In genomic region chr9:98709968-98710965, GRCh38 we compare ENCODE assay signal across 10 cellular contexts. TPM values are rescaled to one million over a fixed set of nuclear protein-coding genes. Genes with fewer than 3 reads are reported as not detected.
DNase-seq lines count a peak whose midpoint lies in the region; ATAC-seq, FAIRE-seq and TF ChIP-seq lines count a peak whose summit lies in the region.
"Had no signal": no experiment of that assay in that cellular context is flagged by ENCODE, and none has a peak within 500 bp of the region (broad histone marks: within the 10 kb centered on the region; RNA-seq: fewer than 3 reads in every experiment).

No MANE protein-coding gene starts in this region.

- H3K9me2 ChIP-seq in SK-N-SH, result no peaks in the 10 kb centered on the region

- peak overlapping the region; percentile 43 for H3K4me3 Mint-ChIP-seq in activated naive CD4-positive, alpha-beta T cell treated with anti-CD3 and anti-CD28 coated beads, Interleukin-2, amount 50 U/mL, for 24 hours

- no peaks in the 10 kb centered on the region for H3K36me3 Mint-ChIP-seq in activated naive CD4-positive, alpha-beta T cell treated with anti-CD3 and anti-CD28 coated beads, Interleukin-2, amount 50 U/mL, for 24 hours

- peaks cover 31% of the 10 kb centered on the region for H3K27me3 Mint-ChIP-seq in activated naive CD4-positive, alpha-beta T cell treated with anti-CD3 and anti-CD28 coated beads, Interleukin-2, amount 50 U/mL, for 24 hours

- H3F3A ChIP-seq in SK-N-SH (replicated peaks; ENCODE audit: insufficient read depth), result no peaks in the 10 kb centered on the region

- no peaks in the 10 kb centered on the region for H3K9me3 ChIP-seq in SK-N-SH
- no peaks in the 10 kb centered on the region for H3K9me3 ChIP-seq in small intestine (ENCODE audit: control insufficient read depth, low read depth)
- H3K9me3 ChIP-seq in aorta (ENCODE audit: control insufficient read depth, low read length), result peaks cover 2% of the 10 kb centered on the region

- H3K36me3 ChIP-seq in SK-N-SH (replicated peaks in 1 of 2; ENCODE audit: control insufficient read depth in 1 of 2, insufficient read depth in 2 of 2, low read length in 1 of 2) (no peaks in the 10 kb centered on the region), small intestine (ENCODE audit: control insufficient read depth in 2 of 2, insufficient read depth in 2 of 2, low read length in 2 of 2) (no peaks in the 10 kb centered on the region), aorta (ENCODE audit: control insufficient read depth in 1 of 2, insufficient read depth in 2 of 2, low read length in 1 of 2) (no peaks in the 10 kb centered on the region)
- H3K36me3 ChIP-seq: BLaER1 treated with 17β-estradiol and CSF1 and Interleukin-3, amounts not matched to agents 10 nM and 100 nM had no signal

- no peak for ATAC-seq in HG03439 (IDR thresholded peaks at IDR 0.05; ENCODE audit: unreplicated experiment)
- no peak for ATAC-seq in GM21515 (IDR thresholded peaks at IDR 0.05; ENCODE audit: unreplicated experiment)
- ATAC-seq in aorta (ENCODE audit: low FRiP score), result no peak

- no peak for DNase-seq in activated naive CD4-positive, alpha-beta T cell (lab: John Stamatoyannopoulos, UW)
- DNase-seq in SK-N-SH (no peak), fibroblast of the aortic adventitia (ENCODE audit: low read depth) (peak; percentile 78), small intestine (peak; percentile 6), aorta (no peak)

- H3K4me1 ChIP-seq in SK-N-SH (ENCODE audit: control insufficient read depth in 1 of 2, insufficient read depth in 2 of 2, low read depth in 1 of 2, low read length in 1 of 2) (no peaks in the 10 kb centered on the region; a peak in 1 of 4 replicates), small intestine (ENCODE audit: control insufficient read depth in 2 of 2, insufficient read depth in 1 of 2, low read depth in 1 of 2, low read length in 1 of 2) (no peaks in the 10 kb centered on the region), aorta (ENCODE audit: control insufficient read depth in 1 of 2, insufficient read depth in 2 of 2, low read length in 2 of 2) (no peaks in the 10 kb centered on the region)

- no peak for FAIRE-seq in small intestine (lab: Jason Lieb, UNC)

- 30% methylated on average over 12 of the region's 14 CpGs for WGBS in SK-N-SH (ENCODE audit: low lambda C conversion rate)
- WGBS in small intestine, 3 donors, result 63 to 65% (median 63%) methylated on average over 14 of the region's 14 CpGs
- WGBS in aorta, 2 donors, result 59 to 62% methylated on average over 14 of the region's 14 CpGs

- TF ChIP-seq CTCF in SK-N-SH (IDR thresholded peaks at IDR 0.05) (no peak), fibroblast of the aortic adventitia (IDR thresholded peaks at IDR 0.05; ENCODE audit: insufficient read depth, low read length) (no peak)

- H3K4me3 ChIP-seq in SK-N-SH (ENCODE audit: low read depth in 2 of 2, low read length in 1 of 2) (no peak overlapping the region), fibroblast of the aortic adventitia (ENCODE audit: low read depth, low read length) (no peak overlapping the region), small intestine (ENCODE audit: low read depth in 1 of 2, low read length in 2 of 2) (no peak overlapping the region), aorta (ENCODE audit: low read length in 2 of 2) (no peak overlapping the region)

- TF ChIP-seq EP300 in SK-N-SH (IDR thresholded peaks at IDR 0.05; ENCODE audit: borderline replicate concordance in 1 of 2, low read depth in 1 of 2, low read length in 1 of 2), result no peak

- H3K27me3 ChIP-seq in SK-N-SH (ENCODE audit: insufficient read depth), result peaks cover 45% of the 10 kb centered on the region
- peaks cover 20 to 27% of the 10 kb centered on the region in 2 donors for H3K27me3 ChIP-seq in small intestine (ENCODE audit: control insufficient read depth in 2 of 2, insufficient read depth in 2 of 2, low read length in 2 of 2)
- H3K27me3 ChIP-seq in aorta (ENCODE audit: control insufficient read depth in 1 of 2, insufficient read depth in 2 of 2, low read length in 1 of 2), result no peaks in the 10 kb centered on the region

- no peaks in the 10 kb centered on the region for H3K79me2 ChIP-seq in SK-N-SH (ENCODE audit: insufficient read depth)

- no peak for TF ChIP-seq RAD21 in SK-N-SH (IDR thresholded peaks at IDR 0.05; ENCODE audit: low read length)

- POLR2A ChIA-PET in SK-N-SH (lab: Yijun Ruan, JAX), result no interaction called here

- CTCF ChIA-PET in SK-N-SH (lab: Yijun Ruan, JAX), result interaction anchor here (0.6 to 1.4 kb wide), 3 partner anchors 394 to 488 kb away, joined by 3 to 4 read pairs (median 3); no protein-coding TSS in a partner anchor

- no peak overlapping the region for H3K27ac Mint-ChIP-seq in activated naive CD4-positive, alpha-beta T cell treated with anti-CD3 and anti-CD28 coated beads, Interleukin-2, amount 50 U/mL, for 24 hours

- no peak overlapping the region for H3K27ac ChIP-seq in SK-N-SH (ENCODE audit: low read depth in 2 of 2, low read length in 1 of 2)
- H3K27ac ChIP-seq in small intestine (ENCODE audit: low read depth in 1 of 2, low read length in 1 of 2), result no peak overlapping the region
- no peak overlapping the region for H3K27ac ChIP-seq in aorta (ENCODE audit: low read depth in 1 of 2, low read length in 2 of 2)
- H3K27ac ChIP-seq: BLaER1 treated with 17β-estradiol and CSF1 and Interleukin-3, amounts not matched to agents 10 nM and 100 nM; skin epidermis had no signal

- intact Hi-C loops in aorta (cut with DNase I), result no loop called here

- no peaks in the 10 kb centered on the region for H4K20me1 ChIP-seq in SK-N-SH (ENCODE audit: insufficient read depth)

- no peaks in the 10 kb centered on the region for H3K9me3 Mint-ChIP-seq in activated naive CD4-positive, alpha-beta T cell treated with anti-CD3 and anti-CD28 coated beads, Interleukin-2, amount 50 U/mL, for 24 hours

- no peak overlapping the region for H3K4me2 ChIP-seq in SK-N-SH

- no peak overlapping the region for H2AFZ ChIP-seq in SK-N-SH (ENCODE audit: low read depth)

- peaks cover 5% of the 10 kb centered on the region for H3K4me1 Mint-ChIP-seq in activated naive CD4-positive, alpha-beta T cell treated with anti-CD3 and anti-CD28 coated beads, Interleukin-2, amount 50 U/mL, for 24 hours

- no peak overlapping the region for H3K9ac ChIP-seq in SK-N-SH
- H3K9ac ChIP-seq: BLaER1 treated with 17β-estradiol and CSF1 and Interleukin-3, amounts not matched to agents 10 nM and 100 nM had no signal

TF ChIP-seq in SK-N-SH, 30 proteins besides CTCF, POLR2A, EP300 and RAD21 (continues in another document):
- TF ChIP-seq RXRA (IDR thresholded peaks at IDR 0.05; ENCODE audit: borderline replicate concordance, low read depth) (no peak), ZBTB33 (IDR thresholded peaks at IDR 0.05; ENCODE audit: borderline replicate concordance, low read depth) (no peak), TCF12 (IDR thresholded peaks at IDR 0.05) (no peak), USF2 (IDR thresholded peaks at IDR 0.05; ENCODE audit: borderline replicate concordance, low read depth, low read length) (no peak), IRF3 (IDR thresholded peaks at IDR 0.05; ENCODE audit: low read depth, low read length) (no peak)

RNA-seq across cellular contexts. Expression of gene GABBR2, which starts 1.5 kb away (rescaled TPM):
- polyA plus RNA-seq in SK-N-SH (2012; rRNA removed), result not detected in 2 replicates
- polyA plus RNA-seq in SK-N-SH (2012; cell fraction: cytosol; rRNA removed), result 0.01 and 0.03 TPM in 2 replicates
- polyA plus RNA-seq in SK-N-SH (2012; cell fraction: nucleus; rRNA removed), result 0.08 TPM in 1 of 2 replicates, not detected in the other
- total RNA-seq in fibroblast of the aortic adventitia (ENCODE audit: low replicate concordance), result 0.16 and 0.27 TPM in 2 replicates
- 1 to 10 TPM in 1 of 3 donors, under 1 TPM in 1, not detected in 1; 0.09 to 1.4 TPM for polyA plus RNA-seq in small intestine
- total RNA-seq in aorta, result under 1 TPM in 1 of 2 donors, not detected in 1; 0.39 TPM
- polyA plus RNA-seq in aorta, result not detected

Comparison
In these comparisons a context has a peak if more than half of its experiments do, and no peak if none do; other contexts are left out.
1. DNase-seq: peak in fibroblast of the aortic adventitia (single experiment) and small intestine (single experiment); none in activated naive CD4-positive, alpha-beta T cell (0 of 4), SK-N-SH (single experiment) and aorta (0 of 2).